ENCODE assay signal across 8 cellular contexts in genomic region chr10:72691470-72692056, GRCh38. TPM values are rescaled to one million over a fixed set of nuclear protein-coding genes. Genes with fewer than 3 reads are reported as not detected.
DNase-seq lines count a peak whose midpoint lies in the region; ATAC-seq and TF ChIP-seq lines count a peak whose summit lies in the region.

No MANE protein-coding gene starts in this region.

- H3K9me3 ChIP-seq in HAP-1 (no peaks in the 10 kb centered on the region), prostate gland (no peaks in the 10 kb centered on the region)

- in situ Hi-C loops in HAP-1 (cut with MboI; ENCODE audit: low sequenced_read_pairs): loop anchor here (10.0 kb wide), 1 partner anchor 327 kb away; no protein-coding TSS in a partner anchor

- H3K27ac ChIP-seq in prostate gland: peak overlapping the region; percentile 87 to 91

- no peak for TF ChIP-seq POLR2A in prostate gland (IDR thresholded peaks at IDR 0.05)

- no peak for TF ChIP-seq CTCF in AG09309 (IDR thresholded peaks at IDR 0.05; ENCODE audit: control insufficient read depth, insufficient read depth, low read depth, low read length, missing control alignments)
- TF ChIP-seq CTCF in fibroblast of mammary gland (conservative IDR thresholded peaks at IDR 0.05; ENCODE audit: control insufficient read depth, insufficient read depth, low read depth, low read length): no peak
- TF ChIP-seq CTCF in prostate gland (IDR thresholded peaks at IDR 0.05): no peak

- DNase-seq in AG09309 (ENCODE audit: low read depth) (no peak), HAP-1 (ENCODE audit: low spot score in 2 of 2) (peak in 1 of 2 experiments; percentile 97), fibroblast of mammary gland (ENCODE audit: low read depth) (no peak), prostate gland (ENCODE audit: low spot score) (no peak), DMS153 treated with DMSO at 0.1 percent for 48 hours (lab: John Stamatoyannopoulos, UW; ENCODE audit: unreplicated experiment) (no peak)

- H3K4me3 ChIP-seq in AG09309 (ENCODE audit: control insufficient read depth, low read depth, low read length): peak overlapping the region; percentile 85
- H3K4me3 ChIP-seq in HAP-1: peak overlapping the region; percentile 68
- H3K4me3 ChIP-seq in fibroblast of mammary gland (ENCODE audit: control insufficient read depth, low read depth, low read length): peak overlapping the region; percentile 56
- H3K4me3 ChIP-seq in prostate gland: peak overlapping the region; percentile 78 to 81

- H3K27me3 ChIP-seq in HAP-1 (ENCODE audit: low read depth) (no peaks in the 10 kb centered on the region), prostate gland (replicated peaks; ENCODE audit: insufficient read depth) (no peaks in the 10 kb centered on the region)

- H3K4me1 ChIP-seq in HAP-1 (peaks cover 42% of the 10 kb centered on the region), prostate gland (replicated peaks) (peaks cover 6% of the 10 kb centered on the region)

- WGBS in prostate gland: 23% methylated on average over 15 of the region's 15 CpGs

- no peaks in the 10 kb centered on the region for H3K36me3 ChIP-seq in HAP-1 (replicated peaks)
- H3K36me3 ChIP-seq in prostate gland: no peaks in the 10 kb centered on the region

- ATAC-seq in SK-N-SH treated with all-trans-retinoic acid at 6 μM for 48 hours (peak; percentile 93; the same call in 2 of the 3 replicates), GM18519 (IDR thresholded peaks at IDR 0.05; ENCODE audit: low FRiP score, unreplicated experiment) (no peak), GM18517 (IDR thresholded peaks at IDR 0.05; ENCODE audit: unreplicated experiment) (no peak)

- intact Hi-C loops in prostate gland (cut with DNase I): loop anchor here (5.0 kb wide), 2 partner anchors 64 to 334 kb away; partner anchors contain the start of gene MICU1

TF ChIP-seq in SK-N-SH treated with all-trans-retinoic acid at 6 μM for 48 hours, 23 proteins besides CTCF, POLR2A, EP300 and RAD21:
- TF ChIP-seq POU6F1 (CRISPR knock-in tag; IDR thresholded peaks at IDR 0.05; ENCODE audit: borderline replicate concordance, low read depth) (no peak), PATZ1 (CRISPR knock-in tag; IDR thresholded peaks at IDR 0.05; ENCODE audit: borderline replicate concordance) (no peak), RARB (CRISPR knock-in tag; IDR thresholded peaks at IDR 0.05) (no peak), BACH2 (CRISPR knock-in tag; IDR thresholded peaks at IDR 0.05; ENCODE audit: borderline replicate concordance) (no peak), OSR1 (CRISPR knock-in tag; IDR thresholded peaks at IDR 0.05) (no peak), ZNF8 (CRISPR knock-in tag; IDR thresholded peaks at IDR 0.05) (no peak), ZFP3 (CRISPR knock-in tag; IDR thresholded peaks at IDR 0.05) (no peak), SNAI2 (CRISPR knock-in tag; IDR thresholded peaks at IDR 0.05) (no peak), TCF4 (CRISPR knock-in tag; IDR thresholded peaks at IDR 0.05; ENCODE audit: borderline replicate concordance) (no peak), TSHZ2 (CRISPR knock-in tag; IDR thresholded peaks at IDR 0.05) (no peak), CSRNP3 (CRISPR knock-in tag; IDR thresholded peaks at IDR 0.05) (no peak), TOX (CRISPR knock-in tag; IDR thresholded peaks at IDR 0.05; ENCODE audit: borderline replicate concordance) (no peak), ESRRG (CRISPR knock-in tag; IDR thresholded peaks at IDR 0.05) (no peak), ARNTL (CRISPR knock-in tag; IDR thresholded peaks at IDR 0.05; ENCODE audit: borderline replicate concordance, low read depth) (no peak), PPARA (CRISPR knock-in tag; IDR thresholded peaks at IDR 0.05; ENCODE audit: borderline replicate concordance) (no peak)

RNA-seq across cellular contexts. Expression of gene MCU, which starts 0.4 kb away (rescaled TPM):
- 10 to 100 TPM; 11.0 to 24.2 TPM for total RNA-seq in prostate gland
